8 cellular contexts compared by ENCODE assay signal in genomic region chr4:10116625-10117423, GRCh38. TPM values are rescaled to one million over a fixed set of nuclear protein-coding genes. Genes with fewer than 3 reads are reported as not detected.
DNase-seq lines count a peak whose midpoint lies in the region; ATAC-seq and TF ChIP-seq lines count a peak whose summit lies in the region.

WDR1 (minus strand) TSS chr4:10116799; CDS start chr4:10116666, 133 bp downstream.

- DNase-seq in AML-193 (lab: John Stamatoyannopoulos, UW) = peak; percentile 82 to 91
- DNase-seq in NCI-H460 (ENCODE audit: extremely low read depth, low read depth) = peak; percentile 78
- peak; percentile 84 to 88 for DNase-seq in activated CD4-positive, alpha-beta T cell treated with anti-CD3 and anti-CD28 coated beads for 24 hours (ENCODE audit: low read depth in 2 of 2)
- DNase-seq in cerebellum (ENCODE audit: low spot score) = peak; percentile 96
- DNase-seq in kidney epithelial cell (ENCODE audit: low read depth) = peak; percentile 78
- peak; percentile 94 for DNase-seq in stimulated activated CD4-positive, alpha-beta T cell treated with anti-CD3 and anti-CD28 coated beads, Interleukin-15, amount 100 ng/mL, for 24 hours

- no peak for TF ChIP-seq CTCF in kidney epithelial cell (IDR thresholded peaks at IDR 0.05; ENCODE audit: insufficient read depth, low read length, poor library complexity, severe bottlenecking)

- peak; percentile 78 for ATAC-seq in HG03378 (IDR thresholded peaks at IDR 0.05; ENCODE audit: unreplicated experiment)

- TF ChIP-seq POLR2A in GM19099 (IDR thresholded peaks at IDR 0.05; ENCODE audit: extremely low read depth, insufficient read length, low read depth) = peak; percentile 97

- no peaks in the 10 kb centered on the region for H3K27me3 ChIP-seq in kidney epithelial cell (ENCODE audit: control insufficient read depth, insufficient read depth, low read length)

- peak within 1 kb of the TSS; percentile 83 for H3K4me3 ChIP-seq in kidney epithelial cell (ENCODE audit: low read depth, low read length)

- H3K36me3 ChIP-seq in kidney epithelial cell (ENCODE audit: control insufficient read depth, insufficient read depth, low read length) = peaks cover 2% of the 10 kb centered on the region

RNA-seq across cellular contexts. Expression of gene WDR1, which starts in this region (rescaled TPM):
- 95.8 and 105 TPM in 2 replicates for total RNA-seq in NCI-H460 (2014; rRNA removed; shearing (Covaris generic))
- polyA plus RNA-seq in NCI-H460 (2014; cell fraction: nucleus; rRNA removed) = 87.0 and 113 TPM in 2 replicates
- total RNA-seq in cerebellum = 54.0 TPM
- total RNA-seq in kidney epithelial cell = 370 and 385 TPM in 2 replicates

Comparison
In these comparisons a context has a peak if more than half of its experiments do, and no peak if none do; other contexts are left out.
1. Peak in every context shown above with its lines: DNase-seq, ATAC-seq and H3K4me3 ChIP-seq.